In genomic region chr6:3908961-3909360, GRCh38 we compare ENCODE assay signal across 25 cellular contexts.
"Had no signal": no experiment of that assay in that cellular context is flagged by ENCODE, and none has a peak within 500 bp of the region (broad histone marks: within the 10 kb centered on the region; RNA-seq: fewer than 3 reads in every experiment).

No MANE protein-coding gene starts in this region.

- H3K27ac ChIP-seq: foreskin keratinocyte, lower lobe of right lung, ovary, spleen had no signal

- H3K9me3 ChIP-seq: heart right ventricle, lower lobe of right lung, mucosa of descending colon, ovary, spleen had no signal

- H3K9me3 Mint-ChIP-seq: activated CD4-positive, alpha-beta memory T cell treated with anti-CD3 and anti-CD28 coated beads, Interleukin-2, amount 10 ng/mL, durations not matched to agents 7 days and 5 days; activated CD4-positive, alpha-beta T cell treated with anti-CD3 and anti-CD28 coated beads, Interleukin-2, amount 10 ng/mL, durations not matched to agents 24 days and 14 days; activated T-cell treated with anti-CD3 and anti-CD28 coated beads, Interleukin-2, amount 50 U/mL, for 24 hours; activated T-helper 17 cell treated with anti-CD3 and anti-CD28 coated beads, Interleukin-2, amount 50 U/mL, for 72 hours; naive B cell; nephron progenitor cell had no signal

- ATAC-seq: activated T-helper 17 cell treated with anti-CD3 and anti-CD28 coated beads, Interleukin-2, amount 50 U/mL, for 72 hours; esophagus mucosa; foreskin keratinocyte; heart right ventricle; left lobe of liver; lower lobe of right lung; mucosa of descending colon; SK-N-SH treated with all-trans-retinoic acid at 6 μM for 48 hours; T-helper 17 cell had no signal

- H3K27me3 ChIP-seq: heart right ventricle, ovary had no signal

- H3K4me1 Mint-ChIP-seq: naive B cell had no signal

- H3K4me3 ChIP-seq: heart right ventricle, lower lobe of right lung, mucosa of descending colon, ovary, spleen had no signal

- H3K4me3 Mint-ChIP-seq: activated CD4-positive, alpha-beta memory T cell treated with anti-CD3 and anti-CD28 coated beads, Interleukin-2, amount 10 ng/mL, durations not matched to agents 7 days and 5 days; activated CD4-positive, alpha-beta T cell treated with anti-CD3 and anti-CD28 coated beads, Interleukin-2, amount 10 ng/mL, durations not matched to agents 24 days and 14 days; activated T-cell treated with anti-CD3 and anti-CD28 coated beads, Interleukin-2, amount 50 U/mL, for 24 hours; activated T-helper 17 cell treated with anti-CD3 and anti-CD28 coated beads, Interleukin-2, amount 50 U/mL, for 72 hours; naive B cell; nephron progenitor cell; T-helper 17 cell had no signal

- H3K36me3 ChIP-seq: heart right ventricle, lower lobe of right lung, ovary, spleen had no signal

- H3K36me3 Mint-ChIP-seq: naive B cell had no signal

- H3K4me1 ChIP-seq: spleen had no signal

- H3K27ac Mint-ChIP-seq: activated CD4-positive, alpha-beta memory T cell treated with anti-CD3 and anti-CD28 coated beads, Interleukin-2, amount 10 ng/mL, durations not matched to agents 7 days and 5 days; activated CD4-positive, alpha-beta T cell treated with anti-CD3 and anti-CD28 coated beads, Interleukin-2, amount 10 ng/mL, durations not matched to agents 24 days and 14 days; activated T-cell treated with anti-CD3 and anti-CD28 coated beads, Interleukin-2, amount 50 U/mL, for 24 hours; activated T-helper 17 cell treated with anti-CD3 and anti-CD28 coated beads, Interleukin-2, amount 50 U/mL, for 72 hours; naive B cell; progenitor cell of endocrine pancreas; T-helper 17 cell had no signal

- DNase-seq: activated CD4-positive, alpha-beta memory T cell treated with anti-CD3 and anti-CD28 coated beads, Interleukin-2, amount 10 ng/mL, durations not matched to agents 7 days and 5 days; activated CD4-positive, alpha-beta T cell treated with anti-CD3 and anti-CD28 coated beads, Interleukin-2, amount 10 ng/mL, durations not matched to agents 24 days and 14 days; activated CD4-positive, CD25-positive, alpha-beta regulatory T cell treated with anti-CD3 and anti-CD28 coated beads, Interleukin-2, amount 50 U/mL, for 72 hours; activated CD8-positive, alpha-beta memory T cell treated with anti-CD3 and anti-CD28 coated beads, Interleukin-2, amount 50 U/mL, for 48 hours; activated gamma-delta T cell treated with Interleukin-2 at 50 U/mL for 16 hours; activated naive CD4-positive, alpha-beta T cell treated with anti-CD3 and anti-CD28 coated beads, Interleukin-2, amount 50 U/mL, for 16 hours; activated T-cell treated with anti-CD3 and anti-CD28 coated beads, Interleukin-2, amount 50 U/mL, for 24 hours; amniotic stem cell; foreskin keratinocyte; heart right ventricle; lower lobe of right lung; mesendoderm; mucosa of descending colon; naive B cell; nephron progenitor cell; ovary; stimulated activated naive CD4-positive, alpha-beta T cell; T-helper 17 cell; trophoblast cell had no signal
